ENCODE assay signal across 12 cellular contexts in genomic region chr19:46932346-46932745, GRCh38.
DNase-seq lines count a peak whose midpoint lies in the region; ATAC-seq, FAIRE-seq and TF ChIP-seq lines count a peak whose summit lies in the region.
"Had no signal": no experiment of that assay in that cellular context is flagged by ENCODE, and none has a peak within 500 bp of the region (broad histone marks: within the 10 kb centered on the region; RNA-seq: fewer than 3 reads in every experiment).

No MANE protein-coding gene starts in this region.

- H3K4me3 ChIP-seq in IMR-90 (ENCODE audit: insufficient read depth, low read depth, low read length) = no peak overlapping the region
- no peak overlapping the region for H3K4me3 ChIP-seq in astrocyte (ENCODE audit: insufficient read depth, low read depth, low read length)
- H3K4me3 ChIP-seq in neuronal stem cell (ENCODE audit: low read length in 2 of 2) = no peak overlapping the region
- H3K4me3 ChIP-seq: skin epidermis had no signal

- ATAC-seq in IMR-90 (ENCODE audit: low read depth) (peak; percentile 36; the same call in 1 of the 2 replicates), GM21723 (IDR thresholded peaks at IDR 0.05; ENCODE audit: unreplicated experiment) (no peak)

- H3K56ac ChIP-seq in IMR-90 (ENCODE audit: extremely low read depth, insufficient read depth, low read length) = no peak overlapping the region

- H3K23ac ChIP-seq in IMR-90 (ENCODE audit: low read depth, low read length) = 0 out of 2 replicates have a peak overlapping the region, but pooled peaks have one; percentile 1
- H3K23ac ChIP-seq in neuronal stem cell (ENCODE audit: low read depth, low read length, poor library complexity) = no peak overlapping the region

- H2BK120ac ChIP-seq in IMR-90 (ENCODE audit: low read depth, low read length) = no peak overlapping the region
- no peak overlapping the region for H2BK120ac ChIP-seq in neuronal stem cell (ENCODE audit: low read depth, low read length)

- POLR2A ChIA-PET in IMR-90 (lab: Charles Lee; ENCODE audit: unreplicated experiment) = interaction anchor here (0.7 kb wide), 1 partner anchor 1749 kb away, joined by 6 read pairs; no protein-coding TSS in a partner anchor

- H3K79me1 ChIP-seq in IMR-90 (ENCODE audit: low read depth in 1 of 2, low read length in 2 of 2) (peaks cover 40 to 88% of the 10 kb centered on the region in 2 experiments), neuronal stem cell (ENCODE audit: low read depth, low read length) (peaks cover 4% of the 10 kb centered on the region)

- dilution Hi-C loops in IMR-90 (cut with HindIII; ENCODE audit: low sequenced_read_pairs, unreplicated experiment) = no loop called here

- H3K14ac ChIP-seq in IMR-90 (replicated peaks; ENCODE audit: low read depth, low read length) = no peak overlapping the region
- no peak overlapping the region for H3K14ac ChIP-seq in neuronal stem cell (ENCODE audit: low read length)

- no peaks in the 10 kb centered on the region for H3K36me3 Mint-ChIP-seq in astrocyte (ENCODE audit: low read depth, unreplicated experiment)

- H3K79me2 ChIP-seq in astrocyte (ENCODE audit: insufficient read depth, low read length) = peaks cover 82% of the 10 kb centered on the region

- intact Hi-C loops in IMR-90 (cut with micrococcal nuclease) = loop anchor here (5.0 kb wide), 1 partner anchor 55 kb away; no protein-coding TSS in a partner anchor
- intact Hi-C loops in posterior vena cava (cut with DNase I) = loop anchor here in 1 of 2 donors (10.0 kb wide), 1 partner anchor 68 kb away; the partner anchor contains the start of gene ARHGAP35

- peaks cover 48% of the 10 kb centered on the region for H3K4me1 Mint-ChIP-seq in astrocyte (ENCODE audit: low read depth, unreplicated experiment)

- H3K27me3 Mint-ChIP-seq in astrocyte (ENCODE audit: low read depth, unreplicated experiment) = no peaks in the 10 kb centered on the region
- H3K27me3 Mint-ChIP-seq: activated naive CD4-positive, alpha-beta T cell treated with anti-CD3 and anti-CD28 coated beads, Interleukin-2, amount 10 ng/mL, durations not matched to agents 7 days and 5 days had no signal

- FAIRE-seq in astrocyte (lab: Jason Lieb, UNC) = peak; percentile 47

- peaks cover 21% of the 10 kb centered on the region for H3K4me1 ChIP-seq in IMR-90 (ENCODE audit: control insufficient read depth, insufficient read depth, low read length)
- H3K4me1 ChIP-seq in astrocyte (ENCODE audit: insufficient read depth, low read length) = peaks cover 23% of the 10 kb centered on the region
- H3K4me1 ChIP-seq in neuronal stem cell (ENCODE audit: control insufficient read depth in 2 of 2, insufficient read depth in 1 of 2, low read depth in 1 of 2, low read length in 2 of 2) = peaks cover 4 to 5% of the 10 kb centered on the region in 2 donors

- no peak overlapping the region for H2BK20ac ChIP-seq in IMR-90 (ENCODE audit: low read depth, low read length)

- no peak overlapping the region for H3K18ac ChIP-seq in IMR-90 (ENCODE audit: low read depth, low read length)
- H3K18ac ChIP-seq in neuronal stem cell (ENCODE audit: low read length) = no peak overlapping the region

- no peak overlapping the region for H4K5ac ChIP-seq in IMR-90 (ENCODE audit: low read depth, low read length)

- CTCF ChIA-PET in IMR-90 (lab: Yijun Ruan, JAX) = interaction anchor here (0.8 kb wide), 1 partner anchor 9 kb away, joined by 3 read pairs; no protein-coding TSS in a partner anchor

- H2BK5ac ChIP-seq in IMR-90 (ENCODE audit: low read depth, low read length, poor library complexity, severe bottlenecking) (no peak overlapping the region), neuronal stem cell (ENCODE audit: low read length) (no peak overlapping the region)

- no peaks in the 10 kb centered on the region for H3K9me3 Mint-ChIP-seq in astrocyte (ENCODE audit: unreplicated experiment)
- H3K9me3 Mint-ChIP-seq: activated naive CD4-positive, alpha-beta T cell treated with anti-CD3 and anti-CD28 coated beads, Interleukin-2, amount 10 ng/mL, durations not matched to agents 7 days and 5 days had no signal

- H3K27ac ChIP-seq in IMR-90 (ENCODE audit: insufficient read depth, low read length) (no peak overlapping the region), astrocyte (ENCODE audit: low read depth, low read length) (peak overlapping the region; percentile 18), neuronal stem cell (replicated peaks; ENCODE audit: low read length) (no peak overlapping the region)

- no peak overlapping the region for H2AK9ac ChIP-seq in IMR-90 (replicated peaks; ENCODE audit: low read depth, low read length, poor library complexity)

- H2BK15ac ChIP-seq in IMR-90 (ENCODE audit: low read depth, low read length) (no peak overlapping the region), neuronal stem cell (ENCODE audit: low read length) (no peak overlapping the region)

- no peaks in the 10 kb centered on the region for H3K27me3 ChIP-seq in IMR-90 (ENCODE audit: control insufficient read depth, insufficient read depth, low read length)
- no peaks in the 10 kb centered on the region for H3K27me3 ChIP-seq in astrocyte (ENCODE audit: insufficient read depth, low read length)
- no peaks in the 10 kb centered on the region for H3K27me3 ChIP-seq in neuronal stem cell (ENCODE audit: control insufficient read depth in 3 of 3, insufficient read depth in 3 of 3, low read depth in 1 of 3, low read length in 3 of 3)

- in situ Hi-C loops in ACHN (cut with HindIII; ENCODE audit: low pct_ligation_motif_present, low pct_unique_long_range_greater_than_20kb, low sequenced_read_pairs) (no loop called here), IMR-90 (cut with MboI; ENCODE audit: low sequenced_read_pairs) (no loop called here)

- H3K4me2 ChIP-seq in IMR-90 (ENCODE audit: low read depth, low read length) (peak overlapping the region; percentile 1; the same call in 1 of the 2 replicates), astrocyte (ENCODE audit: low read length) (peak overlapping the region; percentile 51), neuronal stem cell (ENCODE audit: insufficient read depth, low read length, poor library complexity, severe bottlenecking) (no peak overlapping the region)

- peak overlapping the region; percentile 50 for H3K4me3 Mint-ChIP-seq in astrocyte (ENCODE audit: unreplicated experiment)
- H3K4me3 Mint-ChIP-seq: activated naive CD4-positive, alpha-beta T cell treated with anti-CD3 and anti-CD28 coated beads, Interleukin-2, amount 10 ng/mL, durations not matched to agents 7 days and 5 days had no signal

- H4K8ac ChIP-seq in IMR-90 (ENCODE audit: low read depth in 2 of 2, low read length in 2 of 2) = no peak overlapping the region
- no peak overlapping the region for H4K8ac ChIP-seq in neuronal stem cell (ENCODE audit: low read depth, low read length)

- WGBS in IMR-90 (ENCODE audit: extremely low coverage in 2 of 2, insufficient read length in 1 of 2), 2 experiments = 50% methylated on average over 2 of the region's 2 CpGs; no CpG with 5 or more reads in 1 of the 2 experiments
- no CpG with 5 or more reads among the region's 2 CpGs for WGBS in neuronal stem cell (ENCODE audit: extremely low coverage in 2 of 2, insufficient read length in 2 of 2, insufficient replicate concordance in 1 of 2), 2 donors

- no peak for TF ChIP-seq POLR2A in IMR-90 (IDR thresholded peaks at IDR 0.05; ENCODE audit: low read depth, low read length)

- DNase-seq in ACHN (peak; percentile 75), IMR-90 (peak; percentile 62), astrocyte (ENCODE audit: low read depth) (peak; percentile 69), kidney glomerular epithelial cell (lab: John Stamatoyannopoulos, UW) (peak; percentile 57), posterior vena cava (ENCODE audit: low spot score) (no peak), NCI-H1436 (lab: John Stamatoyannopoulos, UW) (no peak), neuronal stem cell (ENCODE audit: low spot score) (no peak)
- DNase-seq: activated naive CD4-positive, alpha-beta T cell treated with anti-CD3 and anti-CD28 coated beads, Interleukin-2, amount 10 ng/mL, durations not matched to agents 7 days and 5 days; GF-D8; NCI-H1436 treated with DMSO at 0.1 percent for 48 hours had no signal

- H3K9ac ChIP-seq in IMR-90 (ENCODE audit: low read depth, low read length) (no peak overlapping the region), astrocyte (ENCODE audit: low read length) (no peak overlapping the region), neuronal stem cell (ENCODE audit: low read depth, low read length, poor library complexity) (no peak overlapping the region)

- H3K9me1 ChIP-seq in IMR-90 (ENCODE audit: insufficient read depth, low read length) = peaks cover 28% of the 10 kb centered on the region

- TF ChIP-seq CTCF in IMR-90 (conservative IDR thresholded peaks at IDR 0.05; ENCODE audit: low read depth, low read length) (no peak), astrocyte (IDR thresholded peaks at IDR 0.05; ENCODE audit: insufficient read depth, low read depth, low read length) (no peak)

- H4K91ac ChIP-seq in IMR-90 (ENCODE audit: insufficient read depth, low read depth, low read length) (no peak overlapping the region), neuronal stem cell (ENCODE audit: low read depth, low read length, poor library complexity) (no peak overlapping the region)

- peak overlapping the region; percentile 58 for H3K27ac Mint-ChIP-seq in astrocyte (ENCODE audit: unreplicated experiment)
- H3K27ac Mint-ChIP-seq: activated naive CD4-positive, alpha-beta T cell treated with anti-CD3 and anti-CD28 coated beads, Interleukin-2, amount 10 ng/mL, durations not matched to agents 7 days and 5 days had no signal

- no TSS peak for BruUV-seq in IMR-90 (replicated peaks; lab: Mats Ljungman, UMichigan)

- no peak overlapping the region for H2BK12ac ChIP-seq in neuronal stem cell (ENCODE audit: low read length)

- TF ChIP-seq RAD21 in IMR-90 (IDR thresholded peaks at IDR 0.05; ENCODE audit: low read length) = no peak

- H3K9me3 ChIP-seq in IMR-90 (ENCODE audit: control insufficient read depth, insufficient read depth, low read length) = no peaks in the 10 kb centered on the region
- H3K9me3 ChIP-seq in astrocyte (ENCODE audit: insufficient read depth, low read depth, low read length) = no peaks in the 10 kb centered on the region
- no peaks in the 10 kb centered on the region for H3K9me3 ChIP-seq in neuronal stem cell (replicated peaks in 1 of 2; ENCODE audit: control insufficient read depth in 2 of 2, insufficient read depth in 1 of 2, low read depth in 1 of 2, low read length in 2 of 2)

- H2AFZ ChIP-seq in IMR-90 (replicated peaks; ENCODE audit: low read length, poor library complexity) (no peak overlapping the region), astrocyte (ENCODE audit: low read depth, low read length) (no peak overlapping the region), neuronal stem cell (ENCODE audit: low read length) (no peak overlapping the region)

- peak overlapping the region; percentile 21; the same call in 1 of the 2 replicates for H2AK5ac ChIP-seq in IMR-90 (ENCODE audit: low read depth, low read length)
- no peak overlapping the region for H2AK5ac ChIP-seq in neuronal stem cell (ENCODE audit: low read depth, low read length)

- no peak overlapping the region for H3K4ac ChIP-seq in IMR-90 (ENCODE audit: low read depth, low read length)
- no peak overlapping the region for H3K4ac ChIP-seq in neuronal stem cell (ENCODE audit: low read length)

- peaks cover under 1% of the 10 kb centered on the region; the same call in 1 of the 2 replicates for H3K36me3 ChIP-seq in IMR-90 (ENCODE audit: control insufficient read depth, insufficient read depth, low read length)
- H3K36me3 ChIP-seq in astrocyte (ENCODE audit: insufficient read depth, low read length) = peaks cover 2% of the 10 kb centered on the region
- peaks cover under 1 to 5% of the 10 kb centered on the region in 2 donors for H3K36me3 ChIP-seq in neuronal stem cell (replicated peaks in 1 of 2; ENCODE audit: control insufficient read depth in 2 of 2, insufficient read depth in 2 of 2, low read length in 2 of 2)

- peaks cover 74% of the 10 kb centered on the region for H4K20me1 ChIP-seq in IMR-90 (ENCODE audit: insufficient read depth, low read length)
- peaks cover 52% of the 10 kb centered on the region for H4K20me1 ChIP-seq in astrocyte (ENCODE audit: insufficient read depth, low read length)

Comparison
In these comparisons a context has a peak if more than half of its experiments do, and no peak if none do; other contexts are left out.
1. DNase-seq: peak in ACHN (single experiment), IMR-90 (single experiment), astrocyte (single experiment) and kidney glomerular epithelial cell (single experiment); none in posterior vena cava (single experiment), NCI-H1436 (single experiment) and neuronal stem cell (single experiment).